ENCODE assay signal across 8 cellular contexts in genomic region chr2:28583899-28584553, GRCh38.
DNase-seq lines count a peak whose midpoint lies in the region; ATAC-seq, FAIRE-seq and TF ChIP-seq lines count a peak whose summit lies in the region.

No MANE protein-coding gene starts in this region.

- H4K5ac ChIP-seq in H1 (ENCODE audit: insufficient read length, low read depth, low read length) = no peak overlapping the region

- H3K27ac ChIP-seq in H1 (ENCODE audit: low read depth, low read length) = no peak overlapping the region
- H3K27ac ChIP-seq in muscle layer of duodenum (ENCODE audit: low read length) = peak overlapping the region; percentile 7

- peaks cover 31% of the 10 kb centered on the region for H3K4me1 Mint-ChIP-seq in stimulated activated effector memory CD8-positive, alpha-beta T cell treated with anti-CD3 and anti-CD28 coated beads, Interleukin-12 subunit alpha, Interleukin-12 subunit beta, amount 100 ng/mL, for 72 hours

- H2BK5ac ChIP-seq in H1 (ENCODE audit: low read depth, low read length) = no peak overlapping the region

- H2AK5ac ChIP-seq in H1 (ENCODE audit: low read depth, low read length) = no peak overlapping the region

- CTCF ChIA-PET in H1 (lab: Charles Lee; ENCODE audit: partially characterized antibody) = interaction anchor here (4.7 to 9.6 kb wide), 2 partner anchors 11 to 18 kb away, joined by 28 to 55 read pairs; no protein-coding TSS in a partner anchor
- CTCF ChIA-PET in GM10248 (lab: Yijun Ruan, JAX) = interaction anchor here (1.1 to 4.2 kb wide), 3 partner anchors 9 to 17 kb away, joined by 3 to 33 read pairs (median 25); no protein-coding TSS in a partner anchor

- no peak overlapping the region for H3K4ac ChIP-seq in H1 (replicated peaks; ENCODE audit: insufficient read length, low read depth, low read length)

- H3K23ac ChIP-seq in H1 (ENCODE audit: insufficient read length) = no peak overlapping the region

- DNase-seq in LoVo (ENCODE audit: low spot score) (peak; percentile 51), H1 (ENCODE audit: low read depth in 1 of 2, low spot score in 2 of 2) (peak in 1 of 2 experiments; percentile 21), KG1 (lab: John Stamatoyannopoulos, UW) (no peak), GM10248 (ENCODE audit: extremely low spot score) (no peak)
- DNase-seq in activated CD4-positive, alpha-beta T cell treated with anti-CD3 and anti-CD28 coated beads, Interleukin-2, amount 50 U/mL, for 48 hours = peak; percentile 74 to 82
- peak; percentile 54 to 78 for DNase-seq in stimulated activated effector memory CD8-positive, alpha-beta T cell treated with anti-CD3 and anti-CD28 coated beads, Interleukin-12 subunit alpha, Interleukin-12 subunit beta, amount 100 ng/mL, for 72 hours (ENCODE audit: low spot score in 2 of 2)

- no peak overlapping the region for H2BK120ac ChIP-seq in H1 (replicated peaks; ENCODE audit: low read depth, low read length)

- H2BK12ac ChIP-seq in H1 (ENCODE audit: low read depth, low read length) = peak overlapping the region; percentile 84; the same call in 1 of the 2 replicates

- peak overlapping the region; percentile 45 for H3K4me3 Mint-ChIP-seq in stimulated activated effector memory CD8-positive, alpha-beta T cell treated with anti-CD3 and anti-CD28 coated beads, Interleukin-12 subunit alpha, Interleukin-12 subunit beta, amount 100 ng/mL, for 72 hours

- no peak overlapping the region for H4K91ac ChIP-seq in H1 (replicated peaks; ENCODE audit: insufficient read length, low read length)

- H3K9ac ChIP-seq in ES-I3 (ENCODE audit: low read depth, low read length) (peak overlapping the region; percentile 17; the same call in 1 of the 2 replicates), H1 (replicated peaks in 1 of 4; ENCODE audit: extremely low read depth in 1 of 4, low read depth in 3 of 4, low read length in 3 of 4) (no peak overlapping the region)

- no peak overlapping the region for H3K56ac ChIP-seq in H1 (replicated peaks; ENCODE audit: insufficient read length, low read depth, low read length)

- peak; percentile 97 for ATAC-seq in stimulated activated effector memory CD8-positive, alpha-beta T cell treated with anti-CD3 and anti-CD28 coated beads, Interleukin-12 subunit alpha, Interleukin-12 subunit beta, amount 100 ng/mL, for 72 hours

- no peak overlapping the region for H3K14ac ChIP-seq in H1 (ENCODE audit: insufficient read length)

- H3K18ac ChIP-seq in H1 (ENCODE audit: extremely low read depth, low read length) = no peak overlapping the region; the same call in 1 of the 2 replicates

- H3K36me3 Mint-ChIP-seq in stimulated activated effector memory CD8-positive, alpha-beta T cell treated with anti-CD3 and anti-CD28 coated beads, Interleukin-12 subunit alpha, Interleukin-12 subunit beta, amount 100 ng/mL, for 72 hours = no peaks in the 10 kb centered on the region

- H3K4me1 ChIP-seq in ES-I3 (ENCODE audit: insufficient read depth, low read length) (peaks cover 17% of the 10 kb centered on the region), H1 (replicated peaks in 1 of 4; ENCODE audit: control insufficient read depth in 3 of 4, insufficient read depth in 4 of 4, low read length in 3 of 4) (peaks cover 0 to 5% (median 0%) of the 10 kb centered on the region in 4 experiments; a peak in 4 of 7 replicates), muscle layer of duodenum (ENCODE audit: control insufficient read depth in 1 of 2, insufficient read depth in 2 of 2, low read length in 2 of 2) (no peaks in the 10 kb centered on the region)

- no peak overlapping the region for H3K4me2 ChIP-seq in H1 (ENCODE audit: insufficient read depth in 1 of 2, low read depth in 2 of 2, low read length in 2 of 2)

- no peak for FAIRE-seq in H1 (lab: Jason Lieb, UNC)

- TF ChIP-seq POLR2A in H1 (IDR thresholded peaks at IDR 0.05; ENCODE audit: control extremely low read depth in 1 of 2, low read depth in 2 of 2, low read length in 2 of 2) = no peak

- H3K9me3 Mint-ChIP-seq in stimulated activated effector memory CD8-positive, alpha-beta T cell treated with anti-CD3 and anti-CD28 coated beads, Interleukin-12 subunit alpha, Interleukin-12 subunit beta, amount 100 ng/mL, for 72 hours = no peaks in the 10 kb centered on the region

- H3K23me2 ChIP-seq in H1 (ENCODE audit: low read depth, low read length) = no peaks in the 10 kb centered on the region

- H3K27me3 ChIP-seq in H1 (replicated peaks in 1 of 4; ENCODE audit: control insufficient read depth in 3 of 4, extremely low read depth in 1 of 4, insufficient read depth in 3 of 4, low read length in 3 of 4) (no peaks in the 10 kb centered on the region), muscle layer of duodenum (ENCODE audit: low read depth, low read length) (no peaks in the 10 kb centered on the region)

- H2AFZ ChIP-seq in H1 (ENCODE audit: low read length) = peak overlapping the region; percentile 52; the same call in 1 of the 2 replicates

- H3K36me3 ChIP-seq in ES-I3 (ENCODE audit: insufficient read depth, low read length) (no peaks in the 10 kb centered on the region), H1 (ENCODE audit: control insufficient read depth in 2 of 4, insufficient read depth in 4 of 4, low read length in 3 of 4) (no peaks in the 10 kb centered on the region), muscle layer of duodenum (ENCODE audit: control insufficient read depth in 1 of 2, insufficient read depth in 2 of 2, low read length in 2 of 2) (peaks cover 0 to 10% of the 10 kb centered on the region in 2 donors)

- no peaks in the 10 kb centered on the region for H3K9me3 ChIP-seq in ES-I3 (ENCODE audit: control insufficient read depth, insufficient read depth, low read length)
- H3K9me3 ChIP-seq in H1 (ENCODE audit: insufficient read depth in 2 of 2, low read depth in 1 of 2, low read length in 1 of 2) = no peaks in the 10 kb centered on the region
- no peaks in the 10 kb centered on the region for H3K9me3 ChIP-seq in muscle layer of duodenum (ENCODE audit: control insufficient read depth in 1 of 2, low read length in 2 of 2)

- no peak for TF ChIP-seq EP300 in H1 (IDR thresholded peaks at IDR 0.05; ENCODE audit: borderline replicate concordance in 1 of 2, low read depth in 2 of 2, low read length in 2 of 2)

- no peaks in the 10 kb centered on the region for H4K20me1 ChIP-seq in H1 (replicated peaks in 1 of 2; ENCODE audit: control insufficient read depth in 1 of 2, insufficient read depth in 2 of 2, low read length in 2 of 2)

- 88% methylated on average over 10 of the region's 10 CpGs; no CpG with 5 or more reads in 1 of the 2 experiments for WGBS in H1 (ENCODE audit: extremely low coverage in 1 of 2, insufficient coverage in 1 of 2, insufficient read length in 1 of 2, insufficient replicate concordance in 2 of 2, low coverage in 1 of 2, low lambda C conversion rate in 2 of 2, missing lambda C conversion rate in 1 of 2), 2 experiments

- H3K79me2 ChIP-seq in H1 (ENCODE audit: control insufficient read depth in 1 of 2, insufficient read depth in 2 of 2, low read length in 2 of 2) = no peaks in the 10 kb centered on the region

- no peak overlapping the region for H2BK20ac ChIP-seq in H1 (ENCODE audit: low read length)

- no peaks in the 10 kb centered on the region for H3K79me1 ChIP-seq in H1 (ENCODE audit: low read depth, low read length)

- no peak overlapping the region for H3K4me3 ChIP-seq in H1 (ENCODE audit: extremely low read depth in 1 of 4, insufficient read depth in 2 of 4, low read depth in 3 of 4, low read length in 4 of 4)
- no peak overlapping the region for H3K4me3 ChIP-seq in muscle layer of duodenum (ENCODE audit: low read depth in 1 of 2, low read length in 2 of 2)

- TF ChIP-seq CTCF in H1 (IDR thresholded peaks at IDR 0.05; ENCODE audit: control extremely low read depth in 1 of 3, insufficient read depth in 1 of 3, low read depth in 1 of 3, low read length in 3 of 3) = no peak
- no peak for TF ChIP-seq CTCF in GM10248 (IDR thresholded peaks at IDR 0.05; ENCODE audit: control extremely low read depth, extremely low read depth, low read depth, missing control alignments)

- H2BK15ac ChIP-seq in H1 (ENCODE audit: low read length) = no peak overlapping the region

- POLR2A ChIA-PET in H1 (lab: Charles Lee; ENCODE audit: partially characterized antibody) = no interaction called here
- POLR2A ChIA-PET in GM10248 (lab: Yijun Ruan, JAX) = no interaction called here

- TF ChIP-seq RAD21 in H1 (IDR thresholded peaks at IDR 0.05 in 1 of 2, conservative IDR thresholded peaks at IDR 0.05 in 1 of 2; ENCODE audit: low read depth in 2 of 2, low read length in 2 of 2) = no peak

- no peak overlapping the region for H4K8ac ChIP-seq in H1 (ENCODE audit: extremely low read depth, insufficient read depth, low read length)

- peak overlapping the region; percentile 26 for H3K27ac Mint-ChIP-seq in stimulated activated effector memory CD8-positive, alpha-beta T cell treated with anti-CD3 and anti-CD28 coated beads, Interleukin-12 subunit alpha, Interleukin-12 subunit beta, amount 100 ng/mL, for 72 hours

Comparison
In these comparisons a context has a peak if more than half of its experiments do, and no peak if none do; other contexts are left out.
1. DNase-seq: peak in LoVo (single experiment), activated CD4-positive, alpha-beta T cell treated with anti-CD3 and anti-CD28 coated beads, Interleukin-2, amount 50 U/mL, for 48 hours (2 of 2) and stimulated activated effector memory CD8-positive, alpha-beta T cell treated with anti-CD3 and anti-CD28 coated beads, Interleukin-12 subunit alpha, Interleukin-12 subunit beta, amount 100 ng/mL, for 72 hours (2 of 2); none in KG1 (single experiment) and GM10248 (single experiment).